Comparison of ENCODE assay signal across 11 cellular contexts in the genomic region with DNA sequence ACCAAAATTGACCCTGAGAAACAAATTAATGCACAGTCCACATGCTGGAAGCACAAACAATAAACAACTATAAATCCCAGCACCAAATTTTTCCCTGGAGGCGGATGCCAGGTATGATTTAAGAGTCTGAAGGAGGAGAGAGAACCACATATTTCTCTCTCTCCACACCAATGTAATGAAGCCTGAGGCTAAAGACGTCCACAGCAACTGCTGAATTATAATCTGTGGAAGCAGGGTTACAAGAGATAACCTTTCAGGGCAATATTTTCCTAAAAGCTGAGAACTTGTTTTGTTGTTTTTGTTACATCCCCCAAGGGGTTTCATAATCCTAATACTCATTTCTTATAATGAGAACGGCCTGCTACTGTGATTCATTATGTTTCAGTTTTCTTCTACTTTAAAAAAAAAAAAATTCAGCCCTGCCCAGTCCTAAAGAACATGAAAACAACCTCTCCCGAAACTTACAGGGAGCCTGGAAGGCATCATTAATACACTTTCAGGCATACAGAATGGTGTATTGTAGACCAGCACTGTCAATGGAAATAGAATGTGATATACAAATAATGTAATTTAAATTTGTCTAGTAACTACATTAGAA.
"Had no signal": no experiment of that assay in that cellular context is flagged by ENCODE, and none has a peak within 500 bp of the region (broad histone marks: within the 10 kb centered on the region; RNA-seq: fewer than 3 reads in every experiment).

No MANE protein-coding gene starts in this region.

- H3K27ac Mint-ChIP-seq: activated naive CD4-positive, alpha-beta T cell treated with anti-CD3 and anti-CD28 coated beads, Interleukin-2, amount 50 U/mL, for 24 hours; activated T-cell treated with anti-CD3 and anti-CD28 coated beads, Interleukin-2, amount 50 U/mL, for 72 hours; natural killer cell had no signal

- H3K4me1 Mint-ChIP-seq: activated naive CD4-positive, alpha-beta T cell treated with anti-CD3 and anti-CD28 coated beads, Interleukin-2, amount 50 U/mL, for 24 hours; natural killer cell; stimulated activated naive CD8-positive, alpha-beta T cell treated with anti-CD3 and anti-CD28 coated beads, Interleukin-15, amount 100 ng/mL, for 72 hours had no signal

- H3K9me3 Mint-ChIP-seq: activated naive CD4-positive, alpha-beta T cell treated with anti-CD3 and anti-CD28 coated beads, Interleukin-2, amount 50 U/mL, for 24 hours; activated T-cell treated with anti-CD3 and anti-CD28 coated beads, Interleukin-2, amount 50 U/mL, for 72 hours; natural killer cell; stimulated activated naive CD8-positive, alpha-beta T cell treated with anti-CD3 and anti-CD28 coated beads, Interleukin-15, amount 100 ng/mL, for 72 hours had no signal

- H3K4me3 Mint-ChIP-seq: activated naive CD4-positive, alpha-beta T cell treated with anti-CD3 and anti-CD28 coated beads, Interleukin-2, amount 50 U/mL, for 24 hours; activated T-cell treated with anti-CD3 and anti-CD28 coated beads, Interleukin-2, amount 50 U/mL, for 72 hours; natural killer cell; stimulated activated naive CD8-positive, alpha-beta T cell treated with anti-CD3 and anti-CD28 coated beads, Interleukin-15, amount 100 ng/mL, for 72 hours had no signal

- H3K9me3 ChIP-seq: neutrophil had no signal

- H3K4me1 ChIP-seq: foreskin keratinocyte, parathyroid adenoma had no signal

- H3K9ac ChIP-seq: parathyroid adenoma had no signal

- H3K27ac ChIP-seq: foreskin keratinocyte, neutrophil, parathyroid adenoma had no signal

- H3K36me3 Mint-ChIP-seq: activated naive CD4-positive, alpha-beta T cell treated with anti-CD3 and anti-CD28 coated beads, Interleukin-2, amount 50 U/mL, for 24 hours; natural killer cell had no signal

- H3K27me3 ChIP-seq: neutrophil had no signal

- ATAC-seq: activated T-cell treated with anti-CD3 and anti-CD28 coated beads, Interleukin-2, amount 50 U/mL, for 72 hours; foreskin keratinocyte; natural killer cell; stimulated activated naive CD8-positive, alpha-beta T cell treated with anti-CD3 and anti-CD28 coated beads, Interleukin-15, amount 100 ng/mL, for 72 hours had no signal

- DNase-seq: activated CD4-positive, alpha-beta T cell treated with anti-CD3 and anti-CD28 coated beads, Interleukin-2, amount 50 U/mL, for 4 hours; activated gamma-delta T cell; activated T-cell treated with anti-CD3 and anti-CD28 coated beads, Interleukin-2, amount 50 U/mL, for 72 hours; effector CD8-positive, alpha-beta T cell; foreskin keratinocyte; natural killer cell; stimulated activated CD4-positive, alpha-beta T cell treated with anti-CD3 and anti-CD28 coated beads, Interleukin-2, amount 100 ng/mL, for 24 hours; stimulated activated naive CD8-positive, alpha-beta T cell treated with anti-CD3 and anti-CD28 coated beads, Interleukin-15, amount 100 ng/mL, for 72 hours had no signal

- H3K36me3 ChIP-seq: neutrophil had no signal
